In the genomic region with DNA sequence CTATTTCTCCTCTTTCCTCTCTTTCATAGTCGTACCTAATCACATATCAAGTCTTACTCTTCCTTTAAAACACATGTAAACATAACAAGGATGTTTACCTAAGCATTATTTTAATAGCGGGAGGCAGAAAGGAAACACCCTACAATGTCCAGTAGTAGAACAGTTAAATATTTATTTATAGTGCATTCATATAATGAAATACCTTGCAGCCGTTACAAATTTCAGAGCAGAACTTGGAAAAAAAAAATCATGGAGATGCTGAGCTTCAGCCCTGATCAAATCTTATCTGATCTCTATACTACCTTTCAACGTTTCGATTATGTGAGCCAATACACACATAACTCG, we compare ENCODE assay signal across 17 cellular contexts. TPM values are rescaled to one million over a fixed set of nuclear protein-coding genes. Genes with fewer than 3 reads are reported as not detected.
DNase-seq lines count a peak whose midpoint lies in the region; ATAC-seq, FAIRE-seq and TF ChIP-seq lines count a peak whose summit lies in the region.
"Had no signal": no experiment of that assay in that cellular context is flagged by ENCODE, and none has a peak within 500 bp of the region (broad histone marks: within the 10 kb centered on the region; RNA-seq: fewer than 3 reads in every experiment).

No MANE protein-coding gene starts in this region.

- no peaks in the 10 kb centered on the region for H3K9me3 ChIP-seq in DOHH2 (ENCODE audit: control insufficient read depth, insufficient read depth, low read length)

- peaks cover 14% of the 10 kb centered on the region for H3F3A ChIP-seq in DOHH2 (ENCODE audit: control insufficient read depth, insufficient read depth)

- DNase-seq in CD14-positive monocyte (ENCODE audit: low spot score), result no peak
- DNase-seq in activated CD8-positive, alpha-beta T cell treated with anti-CD3 and anti-CD28 coated beads for 36 hours, result no peak
- DNase-seq in naive thymus-derived CD8-positive, alpha-beta T cell, result no peak
- no peak for DNase-seq in GM12891 (ENCODE audit: insufficient read length, low spot score)
- DNase-seq in foreskin keratinocyte, result no peak
- DNase-seq: activated CD4-positive, CD25-positive, alpha-beta regulatory T cell treated with anti-CD3 and anti-CD28 coated beads, Interleukin-2, amount 50 U/mL, for 72 hours; aorta; erythroblast; GM23248; mesenchymal stem cell; NCI-H187 treated with DMSO at 0.1 percent for 48 hours; NCI-H526; right cardiac atrium; SW 1271 had no signal

- peaks cover 17% of the 10 kb centered on the region for H3K36me3 ChIP-seq in DOHH2 (ENCODE audit: control insufficient read depth, low read length)

- TF ChIP-seq POLR2A in GM12891 (IDR thresholded peaks at IDR 0.05; ENCODE audit: low read depth, low read length), result no peak

- H3K27ac ChIP-seq in DOHH2 (ENCODE audit: low read depth, low read length) (peak overlapping the region; percentile 19), foreskin keratinocyte (no peak overlapping the region)
- H3K27ac ChIP-seq: GM23248 had no signal

- peak overlapping the region; percentile 79 for H3K4me2 ChIP-seq in DOHH2 (ENCODE audit: low read length)

- H3K79me2 ChIP-seq in DOHH2 (ENCODE audit: control insufficient read depth, low read length), result peaks cover 100% of the 10 kb centered on the region

- H3K4me3 ChIP-seq in DOHH2 (ENCODE audit: low read length), result peak overlapping the region; percentile 27
- H3K4me3 ChIP-seq: GM23248 had no signal

- peaks cover 26% of the 10 kb centered on the region for H4K20me1 ChIP-seq in DOHH2 (ENCODE audit: control insufficient read depth, insufficient read depth, low read depth, low read length)

- peak overlapping the region in 5 of 7 donors; percentile 64 to 84 (median 75) for H3K27ac Mint-ChIP-seq in CD14-positive monocyte
- peak overlapping the region; percentile 72 for H3K27ac Mint-ChIP-seq in activated CD8-positive, alpha-beta T cell treated with anti-CD3 and anti-CD28 coated beads for 36 hours
- H3K27ac Mint-ChIP-seq in naive thymus-derived CD8-positive, alpha-beta T cell, result peak overlapping the region in 7 of 10 donors; percentile 2 to 88 (median 49)

- no peaks in the 10 kb centered on the region for H3K9me2 ChIP-seq in DOHH2 (replicated peaks; ENCODE audit: control insufficient read depth, low read length)

- no peaks in the 10 kb centered on the region for H3K27me3 Mint-ChIP-seq in CD14-positive monocyte (ENCODE audit: low read depth in 3 of 3)
- no peaks in the 10 kb centered on the region for H3K27me3 Mint-ChIP-seq in activated CD8-positive, alpha-beta T cell treated with anti-CD3 and anti-CD28 coated beads for 36 hours
- H3K27me3 Mint-ChIP-seq in naive thymus-derived CD8-positive, alpha-beta T cell, result no peaks in the 10 kb centered on the region

- H3K27me3 ChIP-seq in DOHH2 (ENCODE audit: control insufficient read depth, low read length) (no peaks in the 10 kb centered on the region), foreskin keratinocyte (no peaks in the 10 kb centered on the region)

- POLR2A ChIA-PET in activated CD8-positive, alpha-beta T cell treated with anti-CD3 and anti-CD28 coated beads for 36 hours (lab: Charles Lee), result interaction anchor here (0.6 to 1.0 kb wide), 2 partner anchors 104 to 173 kb away, joined by 4 read pairs; a partner anchor contains a TSS
- POLR2A ChIA-PET in naive thymus-derived CD8-positive, alpha-beta T cell (lab: Charles Lee), result no interaction called here

- FAIRE-seq in GM12891 (lab: Jason Lieb, UNC), result no peak
- FAIRE-seq: colon had no signal

- peaks cover 81% of the 10 kb centered on the region for H3K4me1 Mint-ChIP-seq in CD14-positive monocyte
- H3K4me1 Mint-ChIP-seq in activated CD8-positive, alpha-beta T cell treated with anti-CD3 and anti-CD28 coated beads for 36 hours (ENCODE audit: low read depth), result peaks cover 89% of the 10 kb centered on the region
- peaks cover 46 to 97% (median 91%) of the 10 kb centered on the region in 4 donors for H3K4me1 Mint-ChIP-seq in naive thymus-derived CD8-positive, alpha-beta T cell

- peaks cover 94% of the 10 kb centered on the region for H3K4me1 ChIP-seq in DOHH2 (ENCODE audit: control insufficient read depth, low read length)
- H3K4me1 ChIP-seq in foreskin keratinocyte, result peaks cover 27% of the 10 kb centered on the region

- CTCF ChIA-PET in activated CD8-positive, alpha-beta T cell treated with anti-CD3 and anti-CD28 coated beads for 36 hours (lab: Charles Lee), result interaction anchor here (1.6 kb wide), 1 partner anchor 20 kb away, joined by 4 read pairs; no protein-coding TSS in a partner anchor

- H3K36me3 Mint-ChIP-seq in CD14-positive monocyte, result peaks cover 13 to 39% of the 10 kb centered on the region in 2 donors
- H3K36me3 Mint-ChIP-seq in activated CD8-positive, alpha-beta T cell treated with anti-CD3 and anti-CD28 coated beads for 36 hours (ENCODE audit: low read depth), result peaks cover 12% of the 10 kb centered on the region
- H3K36me3 Mint-ChIP-seq in naive thymus-derived CD8-positive, alpha-beta T cell, result peaks cover 0 to 15% (median 0%) of the 10 kb centered on the region in 3 donors

- H3K4me3 Mint-ChIP-seq in CD14-positive monocyte, result no peak overlapping the region
- peak overlapping the region; percentile 1 for H3K4me3 Mint-ChIP-seq in activated CD8-positive, alpha-beta T cell treated with anti-CD3 and anti-CD28 coated beads for 36 hours
- H3K4me3 Mint-ChIP-seq in naive thymus-derived CD8-positive, alpha-beta T cell, result peak overlapping the region in 8 of 10 donors; percentile 15 to 65 (median 40)

- intact Hi-C loops in CD14-positive monocyte (cut with micrococcal nuclease), result no loop called here
- intact Hi-C loops in activated CD8-positive, alpha-beta T cell treated with anti-CD3 and anti-CD28 coated beads for 36 hours (cut with micrococcal nuclease), result no loop called here

- no peak for TF ChIP-seq CTCF in CD14-positive monocyte (IDR thresholded peaks at IDR 0.05)
- TF ChIP-seq CTCF in DOHH2 (IDR thresholded peaks at IDR 0.05; ENCODE audit: low read depth, low read length, poor library complexity, severe bottlenecking), result no peak
- TF ChIP-seq CTCF in activated CD8-positive, alpha-beta T cell treated with anti-CD3 and anti-CD28 coated beads for 36 hours (IDR thresholded peaks at IDR 0.05), result no peak
- no peak for TF ChIP-seq CTCF in foreskin keratinocyte (conservative IDR thresholded peaks at IDR 0.05)

- no peak for ATAC-seq in activated CD8-positive, alpha-beta T cell treated with anti-CD3 and anti-CD28 coated beads for 36 hours
- no peak for ATAC-seq in naive thymus-derived CD8-positive, alpha-beta T cell
- ATAC-seq in HG03280 (IDR thresholded peaks at IDR 0.05; ENCODE audit: unreplicated experiment) (no peak), foreskin keratinocyte (no peak)
- ATAC-seq: right cardiac atrium had no signal

- H3K9me3 Mint-ChIP-seq in CD14-positive monocyte, result no peaks in the 10 kb centered on the region
- H3K9me3 Mint-ChIP-seq in activated CD8-positive, alpha-beta T cell treated with anti-CD3 and anti-CD28 coated beads for 36 hours, result no peaks in the 10 kb centered on the region
- no peaks in the 10 kb centered on the region for H3K9me3 Mint-ChIP-seq in naive thymus-derived CD8-positive, alpha-beta T cell

TF ChIP-seq in GM12891, 5 proteins besides CTCF, POLR2A, EP300 and RAD21:
- TF ChIP-seq SPI1 (IDR thresholded peaks at IDR 0.05; ENCODE audit: low read depth, low read length) (no peak), POLR2AphosphoS5 (IDR thresholded peaks at IDR 0.05; ENCODE audit: low read depth, low read length) (no peak), PAX5 (IDR thresholded peaks at IDR 0.05; ENCODE audit: insufficient read depth, low read length, severe bottlenecking) (no peak), TAF1 (IDR thresholded peaks at IDR 0.05; ENCODE audit: low read depth, low read length) (no peak), POU2F2 (IDR thresholded peaks at IDR 0.05; ENCODE audit: low read depth, low read length) (no peak)

RNA-seq across cellular contexts. Expression of a gene that starts 39.6 kb away (rescaled TPM):
- polyA plus RNA-seq in CD14-positive monocyte (100 to 1,000 TPM; 262 to 338 TPM), foreskin keratinocyte (43.6 and 51.1 TPM in 2 replicates)
- 100 to 1,000 TPM; 167 to 179 TPM for total RNA-seq in activated CD8-positive, alpha-beta T cell treated with anti-CD3 and anti-CD28 coated beads for 36 hours
- 100 to 1,000 TPM; 143 to 145 TPM for total RNA-seq in naive thymus-derived CD8-positive, alpha-beta T cell
- 100 to 1,000 TPM; 130 to 162 (median 154) TPM for polyA plus RNA-seq in naive thymus-derived CD8-positive, alpha-beta T cell
- polyA plus RNA-seq in GM12891 (2012; ENCODE audit: low read depth, missing spikeins), result 114 TPM
- 53.4 and 53.7 TPM in 2 replicates for total RNA-seq in foreskin keratinocyte

Comparison
In these comparisons a context has a peak if more than half of its experiments do, and no peak if none do; other contexts are left out.
1. H3K4me3 Mint-ChIP-seq: peak in activated CD8-positive, alpha-beta T cell treated with anti-CD3 and anti-CD28 coated beads for 36 hours (single experiment) and naive thymus-derived CD8-positive, alpha-beta T cell (8 of 10); none in CD14-positive monocyte (0 of 2).
2. Peak in every context shown above with its lines, with median percentiles within 50 percentile points of each other: H3K27ac Mint-ChIP-seq.